8 cellular contexts compared by ENCODE assay signal in genomic region chr12:100672075-100672592, GRCh38.
A peak's percentile ranks its signal among the peaks of the same experiment; 100 is the strongest.
DNase-seq lines count a peak whose midpoint lies in the region; ATAC-seq and TF ChIP-seq lines count a peak whose summit lies in the region.

No MANE protein-coding gene starts in this region.

- H3K4me3 ChIP-seq in AG04449 (ENCODE audit: low read depth, low read length) = no peak overlapping the region

- ATAC-seq in HG02885 (IDR thresholded peaks at IDR 0.05; ENCODE audit: poor library complexity, unreplicated experiment) = peak; percentile 83

- DNase-seq in AG04449 (ENCODE audit: low read depth, low spot score) (no peak), GM13976 (ENCODE audit: low spot score) (peak; percentile 46), RPMI8226 (peak; percentile 45), ecto neural progenitor cell (ENCODE audit: low spot score) (peak; percentile 75), ureter (ENCODE audit: low spot score) (no peak), NCI-H1694 (lab: John Stamatoyannopoulos, UW) (no peak)
- peak; percentile 6 to 20 (median 14) for DNase-seq in stimulated activated CD4-positive, alpha-beta T cell treated with anti-CD3 and anti-CD28 coated beads, TNF-alpha, amount 100 ng/mL, for 48 hours (ENCODE audit: low read depth in 3 of 3)

- in situ Hi-C loops in GM13976 (cut with MboI; ENCODE audit: low sequenced_read_pairs, unreplicated experiment) = no loop called here

- CTCF ChIA-PET in AG04449 (lab: Yijun Ruan, JAX) = interaction anchor here (0.6 to 3.7 kb wide), 9 partner anchors 10 to 324 kb away, joined by 3 to 23 read pairs (median 5); no protein-coding TSS in a partner anchor

- POLR2A ChIA-PET in AG04449 (lab: Yijun Ruan, JAX) = no interaction called here

- TF ChIP-seq CTCF in AG04449 (IDR thresholded peaks at IDR 0.05; ENCODE audit: insufficient read depth, low read length, missing control alignments) (peak; percentile 56), GM13976 (IDR thresholded peaks at IDR 0.05; ENCODE audit: borderline replicate concordance, control extremely low read depth, extremely low read depth, insufficient read depth, missing control alignments) (peak; percentile 68)

Comparison
In these comparisons a context has a peak if more than half of its experiments do, and no peak if none do; other contexts are left out.
1. DNase-seq: peak in GM13976 (single experiment), RPMI8226 (single experiment), ecto neural progenitor cell (single experiment) and stimulated activated CD4-positive, alpha-beta T cell treated with anti-CD3 and anti-CD28 coated beads, TNF-alpha, amount 100 ng/mL, for 48 hours (3 of 3); none in AG04449 (single experiment), ureter (single experiment) and NCI-H1694 (single experiment).